14 cellular contexts compared by ENCODE assay signal in genomic region chr1:168090395-168090794, GRCh38. TPM values are rescaled to one million over a fixed set of nuclear protein-coding genes. Genes with fewer than 3 reads are reported as not detected.
DNase-seq lines count a peak whose midpoint lies in the region; ATAC-seq and TF ChIP-seq lines count a peak whose summit lies in the region.
"Had no signal": no experiment of that assay in that cellular context is flagged by ENCODE, and none has a peak within 500 bp of the region (broad histone marks: within the 10 kb centered on the region; RNA-seq: fewer than 3 reads in every experiment).

No MANE protein-coding gene starts in this region.

- H3K27ac Mint-ChIP-seq in endothelial cell (ENCODE audit: unreplicated experiment) = peak overlapping the region; percentile 50
- H3K27ac Mint-ChIP-seq in osteocyte (ENCODE audit: unreplicated experiment) = no peak overlapping the region
- H3K27ac Mint-ChIP-seq: CD8-positive, alpha-beta memory T cell had no signal

- peaks cover 40% of the 10 kb centered on the region for H3K36me3 Mint-ChIP-seq in endothelial cell (ENCODE audit: low read depth, unreplicated experiment)
- H3K36me3 Mint-ChIP-seq in osteocyte (ENCODE audit: unreplicated experiment) = peaks cover 37% of the 10 kb centered on the region
- H3K36me3 Mint-ChIP-seq: CD4-positive, CD25-positive, alpha-beta regulatory T cell; CD8-positive, alpha-beta memory T cell had no signal

- H3K27me3 ChIP-seq in AG04450 (ENCODE audit: control insufficient read depth, insufficient read depth, low read length) = no peaks in the 10 kb centered on the region
- H3K27me3 ChIP-seq: BE2C had no signal

- no peaks in the 10 kb centered on the region for H3K4me1 ChIP-seq in HEK293 (ENCODE audit: control insufficient read depth, insufficient read depth, low read length)
- H3K4me1 ChIP-seq: BE2C, Caco-2 had no signal

- H3K9me3 ChIP-seq in AG04450 (ENCODE audit: control insufficient read depth, insufficient read depth, low read length) (no peaks in the 10 kb centered on the region), HEK293 (ENCODE audit: control insufficient read depth, insufficient read depth, low read depth, low read length) (no peaks in the 10 kb centered on the region)
- H3K9me3 ChIP-seq: BE2C, Caco-2 had no signal

- TF ChIP-seq CTCF in AG04450 (IDR thresholded peaks at IDR 0.05; ENCODE audit: low read depth, low read length) (no peak), HEK293 (tag by site-specific recombination; IDR thresholded peaks at IDR 0.05) (no peak), endothelial cell (IDR thresholded peaks at IDR 0.05; ENCODE audit: unreplicated experiment) (no peak), osteocyte (IDR thresholded peaks at IDR 0.05) (no peak)

- CTCF ChIA-PET in AG04450 (lab: Charles Lee) (interaction anchor here (6.4 kb wide), 1 partner anchor 9 kb away, joined by 46 read pairs; no protein-coding TSS in a partner anchor), HEK293 (lab: Yijun Ruan, JAX) (interaction anchor here (3.4 kb wide), 1 partner anchor 8 kb away, joined by 26 read pairs; no protein-coding TSS in a partner anchor)

- POLR2A ChIA-PET in AG04450 (lab: Yijun Ruan, JAX) = no interaction called here
- POLR2A ChIA-PET in HEK293 (lab: Yijun Ruan, JAX) = no interaction called here

- H3K4me3 Mint-ChIP-seq in endothelial cell (ENCODE audit: unreplicated experiment) (no peak overlapping the region), osteocyte (ENCODE audit: unreplicated experiment) (no peak overlapping the region)
- H3K4me3 Mint-ChIP-seq: CD4-positive, CD25-positive, alpha-beta regulatory T cell; CD8-positive, alpha-beta memory T cell had no signal

- H3K36me3 ChIP-seq in HEK293 (ENCODE audit: control insufficient read depth in 2 of 2, insufficient read depth in 1 of 2, low read length in 2 of 2) = peaks cover 0 to 27% of the 10 kb centered on the region in 2 experiments; a peak in 1 of 3 replicates
- H3K36me3 ChIP-seq: BE2C had no signal

- no peak for DNase-seq in AG04450 (ENCODE audit: low read depth, low spot score)
- DNase-seq in endothelial cell (ENCODE audit: low spot score) = no peak
- peak; percentile 70 for DNase-seq in osteocyte (ENCODE audit: extremely low spot score, unreplicated experiment)
- DNase-seq in stimulated activated CD4-positive, alpha-beta T cell treated with anti-CD3 and anti-CD28 coated beads, Interleukin-12 subunit alpha, Interleukin-12 subunit beta, amount 100 ng/mL, for 4 hours = no peak
- DNase-seq in ecto neural progenitor cell (ENCODE audit: low spot score) = no peak
- DNase-seq: BE2C; C1 segment of cervical spinal cord; Caco-2; CD4-positive, CD25-positive, alpha-beta regulatory T cell; CD8-positive, alpha-beta memory T cell; GM23248 had no signal

- peak overlapping the region; percentile 2 for H3K27ac ChIP-seq in AG04450 (ENCODE audit: low read depth, low read length)
- no peak overlapping the region for H3K27ac ChIP-seq in HEK293 (ENCODE audit: extremely low read depth, low read depth, low read length)
- H3K27ac ChIP-seq: GM23248 had no signal

- H3K4me1 Mint-ChIP-seq in endothelial cell (ENCODE audit: unreplicated experiment) = peaks cover 4% of the 10 kb centered on the region
- H3K4me1 Mint-ChIP-seq in osteocyte (ENCODE audit: unreplicated experiment) = peaks cover 10% of the 10 kb centered on the region
- H3K4me1 Mint-ChIP-seq: CD4-positive, CD25-positive, alpha-beta regulatory T cell; CD8-positive, alpha-beta memory T cell had no signal

- H3K9me3 Mint-ChIP-seq in endothelial cell (ENCODE audit: unreplicated experiment) (no peaks in the 10 kb centered on the region), osteocyte (ENCODE audit: unreplicated experiment) (no peaks in the 10 kb centered on the region)
- H3K9me3 Mint-ChIP-seq: CD4-positive, CD25-positive, alpha-beta regulatory T cell; CD8-positive, alpha-beta memory T cell had no signal

- ATAC-seq in HG03521 (IDR thresholded peaks at IDR 0.05; ENCODE audit: unreplicated experiment) = no peak

- H3K4me3 ChIP-seq in AG04450 (ENCODE audit: low read depth, low read length) = no peak overlapping the region
- no peak overlapping the region for H3K4me3 ChIP-seq in HEK293 (ENCODE audit: low read depth, low read length)
- H3K4me3 ChIP-seq: GM23248 had no signal

- H3K27me3 Mint-ChIP-seq in endothelial cell (ENCODE audit: unreplicated experiment) = peaks cover 5% of the 10 kb centered on the region
- H3K27me3 Mint-ChIP-seq in osteocyte (ENCODE audit: unreplicated experiment) = no peaks in the 10 kb centered on the region

TF ChIP-seq in HEK293, 187 proteins besides CTCF, POLR2A, EP300 and RAD21:
- TF ChIP-seq, protein P1, sequence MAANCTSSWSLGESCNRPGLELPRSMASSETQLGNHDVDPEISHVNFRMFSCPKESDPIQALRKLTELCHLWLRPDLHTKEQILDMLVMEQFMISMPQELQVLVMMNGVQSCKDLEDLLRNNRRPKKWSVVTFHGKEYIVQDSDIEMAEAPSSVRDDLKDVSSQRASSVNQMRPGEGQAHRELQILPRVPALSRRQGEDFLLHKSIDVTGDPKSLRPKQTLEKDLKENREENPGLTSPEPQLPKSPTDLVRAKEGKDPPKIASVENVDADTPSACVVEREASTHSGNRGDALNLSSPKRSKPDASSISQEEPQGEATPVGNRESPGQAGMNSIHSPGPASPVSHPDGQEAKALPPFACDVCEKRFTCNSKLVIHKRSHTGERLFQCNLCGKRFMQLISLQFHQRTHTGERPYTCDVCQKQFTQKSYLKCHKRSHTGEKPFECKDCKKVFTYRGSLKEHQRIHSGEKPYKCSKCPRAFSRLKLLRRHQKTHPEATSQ (tag by site-specific recombination; IDR thresholded peaks at IDR 0.05) = no peak
- TF ChIP-seq ZBTB21 (tag by site-specific recombination; IDR thresholded peaks at IDR 0.05) (no peak), ZNF558 (tag by site-specific recombination; IDR thresholded peaks at IDR 0.05) (no peak), SCRT2 (tag by site-specific recombination; IDR thresholded peaks at IDR 0.05) (peak; percentile 38; the same call in 1 of the 2 replicates), ZBTB20 (tag by site-specific recombination; IDR thresholded peaks at IDR 0.05) (no peak)
TF ChIP-seq in HEK293: peak in this region for 1.

RNA-seq across cellular contexts. Expression of gene GPR161, which starts 46.3 kb away (rescaled TPM):
- 14.1 and 19.4 TPM in 2 replicates for polyA plus RNA-seq in AG04450 (2011; rRNA removed)
- polyA minus RNA-seq in AG04450 (2011; rRNA and poly(A)+ RNA removed) = 40.5 and 61.6 TPM in 2 replicates
- total RNA-seq in endothelial cell (ENCODE audit: unreplicated experiment) = 40.9 TPM
- 36.8 and 38.5 TPM in 2 replicates for total RNA-seq in osteocyte
- total RNA-seq: CD4-positive, CD25-positive, alpha-beta regulatory T cell; HT-29 had no signal
- polyA plus RNA-seq: CD4-positive, CD25-positive, alpha-beta regulatory T cell had no signal
